In genomic region chr5:154849261-154849660, GRCh38 we compare ENCODE assay signal across 15 cellular contexts. TPM values are rescaled to one million over a fixed set of nuclear protein-coding genes. Genes with fewer than 3 reads are reported as not detected.
DNase-seq lines count a peak whose midpoint lies in the region; ATAC-seq and TF ChIP-seq lines count a peak whose summit lies in the region.
"Had no signal": no experiment of that assay in that cellular context is flagged by ENCODE, and none has a peak within 500 bp of the region (broad histone marks: within the 10 kb centered on the region; RNA-seq: fewer than 3 reads in every experiment).

No MANE protein-coding gene starts in this region.

- H3K9ac ChIP-seq in iPS-20b (ENCODE audit: low read depth, low read length) (peak overlapping the region; percentile 83; the same call in 1 of the 2 replicates), endodermal cell (ENCODE audit: extremely low read depth, low read length, poor library complexity, severe bottlenecking) (no peak overlapping the region)

- H3K27ac ChIP-seq in right atrium auricular region: peak overlapping the region; percentile 87 to 88
- H3K27ac ChIP-seq in iPS-20b (ENCODE audit: low read length): no peak overlapping the region
- peak overlapping the region; percentile 73 to 79 for H3K27ac ChIP-seq in prostate gland
- no peak overlapping the region for H3K27ac ChIP-seq in endodermal cell (ENCODE audit: low read depth, low read length)
- H3K27ac ChIP-seq: SJSA1 had no signal

- TF ChIP-seq POLR2A in prostate gland (IDR thresholded peaks at IDR 0.05): no peak

- H3K36me3 ChIP-seq in right atrium auricular region (no peaks in the 10 kb centered on the region), iPS-20b (ENCODE audit: insufficient read depth, low read depth, low read length) (no peaks in the 10 kb centered on the region), prostate gland (no peaks in the 10 kb centered on the region), endodermal cell (ENCODE audit: control insufficient read depth, insufficient read depth, low read length) (no peaks in the 10 kb centered on the region)
- H3K36me3 ChIP-seq: SJSA1 had no signal

- intact Hi-C loops in left ventricle myocardium superior (cut with micrococcal nuclease) (no loop called here), prostate gland (cut with DNase I) (no loop called here)

- DNase-seq in right atrium auricular region (ENCODE audit: low spot score) (no peak), left ventricle myocardium superior (no peak), prostate gland (ENCODE audit: low spot score) (no peak), endodermal cell (no peak), NCI-H82 treated with DMSO at 0.1 percent for 48 hours (lab: John Stamatoyannopoulos, UW; ENCODE audit: unreplicated experiment) (no peak)
- DNase-seq in activated T-cell treated with anti-CD3 and anti-CD28 coated beads, Interleukin-2, amount 50 U/mL, for 24 hours: no peak
- DNase-seq: ACHN; activated CD4-positive, CD25-positive, alpha-beta regulatory T cell; NCI-H1092 treated with DMSO at 0.1 percent for 48 hours; NCI-H526 treated with DMSO at 0.1 percent for 48 hours had no signal

- H3K27ac Mint-ChIP-seq in activated T-cell treated with anti-CD3 and anti-CD28 coated beads, Interleukin-2, amount 50 U/mL, for 24 hours: no peak overlapping the region
- no peak overlapping the region for H3K27ac Mint-ChIP-seq in endodermal cell
- H3K27ac Mint-ChIP-seq: stimulated activated effector memory CD8-positive, alpha-beta T cell treated with anti-CD3 and anti-CD28 coated beads, Interleukin-12 subunit alpha, Interleukin-12 subunit beta, amount 100 ng/mL, for 72 hours had no signal

- H3K4me1 ChIP-seq in right atrium auricular region: peaks cover 0 to 31% of the 10 kb centered on the region in 2 donors
- H3K4me1 ChIP-seq in iPS-20b (ENCODE audit: insufficient read depth, low read length): peaks cover 16% of the 10 kb centered on the region
- no peaks in the 10 kb centered on the region for H3K4me1 ChIP-seq in prostate gland (replicated peaks)
- H3K4me1 ChIP-seq in endodermal cell (ENCODE audit: control insufficient read depth, insufficient read depth, low read length): peaks cover 4% of the 10 kb centered on the region

- no peaks in the 10 kb centered on the region for H3K9me3 ChIP-seq in right atrium auricular region
- H3K9me3 ChIP-seq in iPS-20b (ENCODE audit: insufficient read depth, low read depth, low read length): no peaks in the 10 kb centered on the region
- no peaks in the 10 kb centered on the region for H3K9me3 ChIP-seq in prostate gland
- H3K9me3 ChIP-seq in endodermal cell (ENCODE audit: control insufficient read depth, low read length): no peaks in the 10 kb centered on the region
- H3K9me3 ChIP-seq: SJSA1 had no signal

- peaks cover 13% of the 10 kb centered on the region for H3K4me1 Mint-ChIP-seq in activated T-cell treated with anti-CD3 and anti-CD28 coated beads, Interleukin-2, amount 50 U/mL, for 24 hours (ENCODE audit: low read depth)
- H3K4me1 Mint-ChIP-seq in endodermal cell: peaks cover 26% of the 10 kb centered on the region
- H3K4me1 Mint-ChIP-seq: central memory CD8-positive, alpha-beta T cell; stimulated activated effector memory CD8-positive, alpha-beta T cell treated with anti-CD3 and anti-CD28 coated beads, Interleukin-12 subunit alpha, Interleukin-12 subunit beta, amount 100 ng/mL, for 72 hours had no signal

- 50% methylated on average over 6 of the region's 6 CpGs for WGBS in prostate gland
- 92 to 94% methylated on average over 5 to 6 of the region's 6 CpGs for WGBS in endodermal cell (ENCODE audit: insufficient coverage in 1 of 2, insufficient read length in 1 of 2), 2 experiments

- no peak for ATAC-seq in left ventricle myocardium superior
- no peak for ATAC-seq in HG03045 (IDR thresholded peaks at IDR 0.05; ENCODE audit: unreplicated experiment)
- ATAC-seq: stimulated activated effector memory CD8-positive, alpha-beta T cell treated with anti-CD3 and anti-CD28 coated beads, Interleukin-12 subunit alpha, Interleukin-12 subunit beta, amount 100 ng/mL, for 72 hours had no signal

- H3K9me3 Mint-ChIP-seq in activated T-cell treated with anti-CD3 and anti-CD28 coated beads, Interleukin-2, amount 50 U/mL, for 24 hours: no peaks in the 10 kb centered on the region
- H3K9me3 Mint-ChIP-seq in endodermal cell: no peaks in the 10 kb centered on the region
- H3K9me3 Mint-ChIP-seq: central memory CD8-positive, alpha-beta T cell; stimulated activated effector memory CD8-positive, alpha-beta T cell treated with anti-CD3 and anti-CD28 coated beads, Interleukin-12 subunit alpha, Interleukin-12 subunit beta, amount 100 ng/mL, for 72 hours had no signal

- peaks cover 6% of the 10 kb centered on the region for H3K36me3 Mint-ChIP-seq in activated T-cell treated with anti-CD3 and anti-CD28 coated beads, Interleukin-2, amount 50 U/mL, for 24 hours (ENCODE audit: low read depth)
- H3K36me3 Mint-ChIP-seq in endodermal cell (ENCODE audit: low read depth): peaks cover 3% of the 10 kb centered on the region
- H3K36me3 Mint-ChIP-seq: stimulated activated effector memory CD8-positive, alpha-beta T cell treated with anti-CD3 and anti-CD28 coated beads, Interleukin-12 subunit alpha, Interleukin-12 subunit beta, amount 100 ng/mL, for 72 hours had no signal

- H3K27me3 ChIP-seq in right atrium auricular region (no peaks in the 10 kb centered on the region), iPS-20b (ENCODE audit: insufficient read depth, low read length) (no peaks in the 10 kb centered on the region), prostate gland (replicated peaks; ENCODE audit: insufficient read depth) (no peaks in the 10 kb centered on the region), endodermal cell (ENCODE audit: control insufficient read depth, insufficient read depth, low read length, poor library complexity, severe bottlenecking) (no peaks in the 10 kb centered on the region)
- H3K27me3 ChIP-seq: SJSA1 had no signal

- TF ChIP-seq CTCF in right atrium auricular region (IDR thresholded peaks at IDR 0.05) (no peak), prostate gland (IDR thresholded peaks at IDR 0.05) (no peak), endodermal cell (conservative IDR thresholded peaks at IDR 0.05) (no peak)

- H3K4me3 Mint-ChIP-seq in activated T-cell treated with anti-CD3 and anti-CD28 coated beads, Interleukin-2, amount 50 U/mL, for 24 hours: no peak overlapping the region
- no peak overlapping the region for H3K4me3 Mint-ChIP-seq in endodermal cell
- H3K4me3 Mint-ChIP-seq: central memory CD8-positive, alpha-beta T cell; stimulated activated effector memory CD8-positive, alpha-beta T cell treated with anti-CD3 and anti-CD28 coated beads, Interleukin-12 subunit alpha, Interleukin-12 subunit beta, amount 100 ng/mL, for 72 hours had no signal

- no peaks in the 10 kb centered on the region for H3K27me3 Mint-ChIP-seq in activated T-cell treated with anti-CD3 and anti-CD28 coated beads, Interleukin-2, amount 50 U/mL, for 24 hours
- peaks cover 13% of the 10 kb centered on the region for H3K27me3 Mint-ChIP-seq in endodermal cell (ENCODE audit: insufficient read depth)
- H3K27me3 Mint-ChIP-seq: central memory CD8-positive, alpha-beta T cell had no signal

- peak overlapping the region; percentile 49 to 60 for H3K4me3 ChIP-seq in right atrium auricular region
- peak overlapping the region; percentile 79 for H3K4me3 ChIP-seq in iPS-20b (ENCODE audit: low read length)
- peak overlapping the region; percentile 36 to 38 for H3K4me3 ChIP-seq in prostate gland
- H3K4me3 ChIP-seq in endodermal cell (ENCODE audit: low read length): no peak overlapping the region
- H3K4me3 ChIP-seq: SJSA1 had no signal

RNA-seq across cellular contexts. Expression of gene FAXDC2, which starts 1.1 kb away (rescaled TPM):
- total RNA-seq in right atrium auricular region (10 to 100 TPM; 22.1 to 24.6 TPM), left ventricle myocardium superior (26.1 TPM), prostate gland (10 to 100 TPM; 35.3 to 81.7 TPM), endodermal cell (1 to 10 TPM; 2.3 to 6.2 TPM)
- 12.0 TPM for polyA plus RNA-seq in endodermal cell (2013, experiment 1 of 2)
- polyA plus RNA-seq in endodermal cell (2013, experiment 2 of 2): 10.4 TPM

RNA-seq across cellular contexts. Expression of gene CNOT8, which starts 9.2 kb away (rescaled TPM):
- total RNA-seq in right atrium auricular region (10 to 100 TPM; 28.0 to 31.4 TPM), left ventricle myocardium superior (26.1 TPM), prostate gland (10 to 100 TPM; 46.3 to 95.2 TPM), endodermal cell (10 to 100 TPM; 44.6 to 48.8 TPM)
- polyA plus RNA-seq in endodermal cell (2013, experiment 1 of 2): 71.1 TPM
- polyA plus RNA-seq in endodermal cell (2013, experiment 2 of 2): 71.0 TPM

Comparison
In these comparisons a context has a peak if more than half of its experiments do, and no peak if none do; other contexts are left out.
1. H3K27ac ChIP-seq: peak in right atrium auricular region (2 of 2) and prostate gland (2 of 2); none in iPS-20b (single experiment) and endodermal cell (single experiment).